In the genomic region with DNA sequence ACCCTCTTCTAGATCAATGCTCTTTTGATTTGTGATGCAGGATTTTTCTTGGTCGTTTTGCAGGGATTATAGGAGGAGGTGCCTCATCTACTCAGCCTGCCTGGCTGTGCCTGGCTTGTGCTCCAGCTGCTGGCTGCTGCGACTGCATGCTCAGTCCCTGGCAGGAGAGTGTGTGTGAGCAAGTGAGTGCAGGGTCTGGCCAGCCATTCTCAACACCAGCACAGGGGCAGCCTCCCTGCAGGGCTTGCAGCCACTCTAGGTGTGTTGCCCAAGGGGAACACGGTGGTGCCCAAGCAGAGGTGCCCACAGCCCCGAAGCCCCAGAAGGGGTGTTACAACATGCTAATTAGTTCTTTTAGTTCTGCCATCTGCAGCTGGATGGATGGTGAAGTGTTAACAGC, we compare ENCODE assay signal across 25 cellular contexts. TPM values are rescaled to one million over a fixed set of nuclear protein-coding genes. Genes with fewer than 3 reads are reported as not detected.
"Had no signal": no experiment of that assay in that cellular context is flagged by ENCODE, and none has a peak within 500 bp of the region (broad histone marks: within the 10 kb centered on the region; RNA-seq: fewer than 3 reads in every experiment).

No MANE protein-coding gene starts in this region.

- H3K4me3 Mint-ChIP-seq: activated CD8-positive, alpha-beta T cell treated with anti-CD3 and anti-CD28 coated beads, Interleukin-2, amount 10 ng/mL, durations not matched to agents 7 days and 5 days; activated naive CD8-positive, alpha-beta T cell treated with anti-CD3 and anti-CD28 coated beads, Interleukin-2, amount 10 ng/mL, durations not matched to agents 7 days and 5 days; immature natural killer cell; naive thymus-derived CD4-positive, alpha-beta T cell; neural crest cell had no signal

- H3K27ac Mint-ChIP-seq: activated CD8-positive, alpha-beta T cell treated with anti-CD3 and anti-CD28 coated beads, Interleukin-2, amount 10 ng/mL, durations not matched to agents 7 days and 5 days; activated naive CD8-positive, alpha-beta T cell treated with anti-CD3 and anti-CD28 coated beads, Interleukin-2, amount 10 ng/mL, durations not matched to agents 7 days and 5 days; immature natural killer cell; naive thymus-derived CD4-positive, alpha-beta T cell; progenitor cell of endocrine pancreas had no signal

- H3K9me3 ChIP-seq: left lung, thoracic aorta, upper lobe of left lung had no signal

- H3K4me1 Mint-ChIP-seq: activated naive CD8-positive, alpha-beta T cell treated with anti-CD3 and anti-CD28 coated beads, Interleukin-2, amount 10 ng/mL, durations not matched to agents 7 days and 5 days; immature natural killer cell; naive thymus-derived CD4-positive, alpha-beta T cell; neural crest cell had no signal

- ATAC-seq: activated CD8-positive, alpha-beta T cell treated with anti-CD3 and anti-CD28 coated beads, Interleukin-2, amount 10 ng/mL, durations not matched to agents 7 days and 5 days; left lung; naive thymus-derived CD4-positive, alpha-beta T cell had no signal

- H3K9me3 Mint-ChIP-seq: activated naive CD8-positive, alpha-beta T cell treated with anti-CD3 and anti-CD28 coated beads, Interleukin-2, amount 10 ng/mL, durations not matched to agents 7 days and 5 days; naive thymus-derived CD4-positive, alpha-beta T cell; neural crest cell had no signal

- H3K27ac ChIP-seq: left lung, thoracic aorta, upper lobe of left lung, WERI-Rb-1 had no signal

- H3K4me3 ChIP-seq: left lung, thoracic aorta, upper lobe of left lung had no signal

- H3K36me3 ChIP-seq: left lung, thoracic aorta, upper lobe of left lung, WERI-Rb-1 had no signal

- DNase-seq: activated CD4-positive, alpha-beta T cell treated with anti-CD3 and anti-CD28 coated beads for 1 hour; activated CD4-positive, alpha-beta T cell treated with anti-CD3 and anti-CD28 coated beads, Interleukin-2, amount 50 U/mL, for 1 hour; activated CD8-positive, alpha-beta T cell treated with anti-CD3 and anti-CD28 coated beads, Interleukin-2, amount 10 ng/mL, durations not matched to agents 7 days and 5 days; activated naive CD8-positive, alpha-beta T cell treated with anti-CD3 and anti-CD28 coated beads, Interleukin-2, amount 10 ng/mL, durations not matched to agents 7 days and 5 days; activated T-cell treated with anti-CD3 and anti-CD28 coated beads, Interleukin-2, amount 50 U/mL, for 1 hour; amygdala; cerebellar nuclear complex; cortex of kidney; effector CD4-positive, alpha-beta T cell; erythroblast; foreskin fibroblast; immature natural killer cell; kidney glomerular epithelial cell; naive thymus-derived CD4-positive, alpha-beta T cell; retina; stimulated activated CD4-positive, alpha-beta T cell treated with anti-CD3 and anti-CD28 coated beads, Interleukin-2, amount 100 ng/mL, for 48 hours; stimulated activated CD8-positive, alpha-beta memory T cell treated with anti-CD3 and anti-CD28 coated beads, Interleukin-4, amount 100 ng/mL, for 48 hours; stimulated activated naive CD4-positive, alpha-beta T cell treated with Interleukin-2 at 50 U/mL for 16 hours; WERI-Rb-1 had no signal

- H3K36me3 Mint-ChIP-seq: activated naive CD8-positive, alpha-beta T cell treated with anti-CD3 and anti-CD28 coated beads, Interleukin-2, amount 10 ng/mL, durations not matched to agents 7 days and 5 days; immature natural killer cell; naive thymus-derived CD4-positive, alpha-beta T cell had no signal

- H3K27me3 ChIP-seq: left lung, upper lobe of left lung had no signal

- H3K27me3 Mint-ChIP-seq: activated naive CD8-positive, alpha-beta T cell treated with anti-CD3 and anti-CD28 coated beads, Interleukin-2, amount 10 ng/mL, durations not matched to agents 7 days and 5 days; progenitor cell of endocrine pancreas had no signal

- H3K4me1 ChIP-seq: left lung, upper lobe of left lung had no signal

RNA-seq across cellular contexts. Expression of gene SPATA17, which starts 43.2 kb away (rescaled TPM):
- total RNA-seq: activated CD8-positive, alpha-beta T cell treated with anti-CD3 and anti-CD28 coated beads, Interleukin-2, amount 10 ng/mL, durations not matched to agents 7 days and 5 days; activated naive CD8-positive, alpha-beta T cell treated with anti-CD3 and anti-CD28 coated beads, Interleukin-2, amount 10 ng/mL, durations not matched to agents 7 days and 5 days; lung microvascular endothelial cell; naive thymus-derived CD4-positive, alpha-beta T cell had no signal
- polyA plus RNA-seq: immature natural killer cell; naive thymus-derived CD4-positive, alpha-beta T cell had no signal
